Comparison of ENCODE assay signal across 17 cellular contexts in the genomic region with DNA sequence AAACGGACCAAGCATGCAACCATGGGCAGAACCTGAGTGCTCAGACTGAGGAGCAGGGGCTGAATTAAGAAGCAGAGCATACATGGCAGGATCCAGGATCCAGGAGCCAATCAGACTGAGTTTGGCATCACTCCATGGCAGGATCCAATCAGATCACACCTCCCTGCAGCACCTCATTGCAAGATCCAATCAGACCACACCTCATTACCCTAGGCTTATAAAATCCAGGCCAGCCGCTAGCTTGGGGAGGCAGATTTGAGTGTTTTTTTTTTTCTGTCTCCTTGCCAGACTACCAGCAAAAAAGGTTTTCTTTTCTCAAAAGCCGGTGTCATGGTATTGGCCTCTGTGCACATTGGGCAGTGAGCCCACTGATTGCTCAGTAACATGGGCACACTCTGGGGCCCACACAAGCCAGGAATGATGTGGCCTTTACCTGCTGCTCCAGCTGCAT.
A peak's percentile ranks its signal among the peaks of the same experiment; 100 is the strongest.
DNase-seq lines count a peak whose midpoint lies in the region; ATAC-seq, FAIRE-seq and TF ChIP-seq lines count a peak whose summit lies in the region.
"Had no signal": no experiment of that assay in that cellular context is flagged by ENCODE, and none has a peak within 500 bp of the region (broad histone marks: within the 10 kb centered on the region; RNA-seq: fewer than 3 reads in every experiment).

No MANE protein-coding gene starts in this region.

- no peak for TF ChIP-seq EP300 in HepG2 (IDR thresholded peaks at IDR 0.05; ENCODE audit: low read depth in 2 of 2, low read length in 2 of 2)
- no peak for TF ChIP-seq EP300 in HepG2 (CRISPR knock-in tag; IDR thresholded peaks at IDR 0.05; ENCODE audit: borderline replicate concordance)

- no peak overlapping the region for H3K9ac ChIP-seq in liver (ENCODE audit: low read depth in 1 of 2, low read length in 2 of 2)
- H3K9ac ChIP-seq in HepG2 (ENCODE audit: insufficient read depth, low read depth, low read length) = no peak overlapping the region
- H3K9ac ChIP-seq in astrocyte (ENCODE audit: low read length) = no peak overlapping the region
- H3K9ac ChIP-seq: KMS-11 had no signal

- H3K4me2 ChIP-seq in HepG2 (ENCODE audit: low read depth, low read length) (no peak overlapping the region), astrocyte (ENCODE audit: low read length) (no peak overlapping the region)
- H3K4me2 ChIP-seq: KMS-11 had no signal

- peaks cover 33% of the 10 kb centered on the region for H3K4me1 Mint-ChIP-seq in astrocyte (ENCODE audit: low read depth, unreplicated experiment)
- H3K4me1 Mint-ChIP-seq in chondrocyte (ENCODE audit: low read depth) = peaks cover 7% of the 10 kb centered on the region

- no peak overlapping the region for H3K4me3 Mint-ChIP-seq in astrocyte (ENCODE audit: unreplicated experiment)
- H3K4me3 Mint-ChIP-seq in chondrocyte (ENCODE audit: unreplicated experiment) = no peak overlapping the region
- H3K4me3 Mint-ChIP-seq: activated naive CD8-positive, alpha-beta T cell; type B pancreatic cell had no signal

- H3K9me3 ChIP-seq in liver (ENCODE audit: control insufficient read depth in 4 of 4, low read length in 3 of 4) (no peaks in the 10 kb centered on the region), HepG2 (ENCODE audit: low read length) (no peaks in the 10 kb centered on the region), astrocyte (ENCODE audit: insufficient read depth, low read depth, low read length) (no peaks in the 10 kb centered on the region), thyroid gland (no peaks in the 10 kb centered on the region)

- H4K20me1 ChIP-seq in HepG2 (ENCODE audit: insufficient read depth, low read length) (no peaks in the 10 kb centered on the region), astrocyte (ENCODE audit: insufficient read depth, low read length) (no peaks in the 10 kb centered on the region)

- H3K4me3 ChIP-seq in liver (ENCODE audit: low read depth in 1 of 3, low read length in 3 of 3) (no peak overlapping the region), HepG2 (replicated peaks in 1 of 3; ENCODE audit: insufficient read depth in 1 of 3, low read depth in 2 of 3, low read length in 3 of 3) (no peak overlapping the region), astrocyte (ENCODE audit: insufficient read depth, low read depth, low read length) (no peak overlapping the region), thyroid gland (replicated peaks in 1 of 3) (no peak overlapping the region)

- TF ChIP-seq CTCF in liver (IDR thresholded peaks at IDR 0.05; ENCODE audit: low read depth, low read length, missing input control) (no peak), HepG2 (CRISPR knock-in tag; IDR thresholded peaks at IDR 0.05) (no peak), astrocyte (IDR thresholded peaks at IDR 0.05; ENCODE audit: insufficient read depth, low read depth, low read length) (no peak), foreskin keratinocyte (conservative IDR thresholded peaks at IDR 0.05) (no peak), thyroid gland (IDR thresholded peaks at IDR 0.05) (no peak), chondrocyte (IDR thresholded peaks at IDR 0.05) (no peak)

- H3K4me1 ChIP-seq in liver (ENCODE audit: control insufficient read depth in 4 of 4, insufficient read depth in 4 of 4, low read length in 3 of 4) (peaks cover 0 to 17% (median 11%) of the 10 kb centered on the region in 4 donors), HepG2 (ENCODE audit: insufficient read depth, low read length) (peaks cover 17% of the 10 kb centered on the region), astrocyte (ENCODE audit: insufficient read depth, low read length) (peaks cover 23% of the 10 kb centered on the region), foreskin keratinocyte (peaks cover 23% of the 10 kb centered on the region), thyroid gland (peaks cover 15 to 18% of the 10 kb centered on the region in 2 donors)

- BruUV-seq in HepG2 (replicated peaks; lab: Mats Ljungman, UMichigan) = no TSS peak

- H3K36me3 Mint-ChIP-seq in astrocyte (ENCODE audit: low read depth, unreplicated experiment) (no peaks in the 10 kb centered on the region), chondrocyte (ENCODE audit: low read depth) (no peaks in the 10 kb centered on the region)
- H3K36me3 Mint-ChIP-seq: activated naive CD8-positive, alpha-beta T cell; type B pancreatic cell had no signal

- TF ChIP-seq POLR2A in HepG2 (IDR thresholded peaks at IDR 0.05; ENCODE audit: insufficient read depth in 1 of 2, low read depth in 2 of 2, low read length in 2 of 2) (no peak), thyroid gland (IDR thresholded peaks at IDR 0.05) (no peak)

- POLR2A ChIA-PET in HepG2 (lab: Yijun Ruan, JAX) = no interaction called here

- H2AFZ ChIP-seq in HepG2 (ENCODE audit: low read length) (no peak overlapping the region), astrocyte (ENCODE audit: low read depth, low read length) (no peak overlapping the region)

- DNase-seq in HepG2 (ENCODE audit: low spot score) (no peak), astrocyte (ENCODE audit: low read depth) (peak; percentile 82), foreskin keratinocyte (peak; percentile 94 to 97), thyroid gland (peak; percentile 90 to 91), chondrocyte (ENCODE audit: low spot score) (no peak)
- DNase-seq: activated CD4-positive, CD25-positive, alpha-beta regulatory T cell; activated CD8-positive, alpha-beta memory T cell treated with anti-CD3 and anti-CD28 coated beads, Interleukin-2, amount 50 U/mL, for 4 hours; dermis blood vessel endothelial cell; NCI-H2081 had no signal

- H3K27ac ChIP-seq in liver (ENCODE audit: low read depth in 1 of 2, low read length in 2 of 2) (peak overlapping the region in 1 of 2 donors; percentile 32), HepG2 (ENCODE audit: extremely low read length, insufficient read depth, low read length) (no peak overlapping the region), astrocyte (ENCODE audit: low read depth, low read length) (peak overlapping the region; percentile 20), foreskin keratinocyte (peak overlapping the region; percentile 75), thyroid gland (peak overlapping the region in 2 of 3 donors; percentile 46 to 52)
- H3K27ac ChIP-seq: KMS-11 had no signal

- H3K9me3 Mint-ChIP-seq in astrocyte (ENCODE audit: unreplicated experiment) = peaks cover 5% of the 10 kb centered on the region
- H3K9me3 Mint-ChIP-seq in chondrocyte (ENCODE audit: low read depth) = no peaks in the 10 kb centered on the region
- H3K9me3 Mint-ChIP-seq: type B pancreatic cell had no signal

- H3K27ac Mint-ChIP-seq in astrocyte (ENCODE audit: unreplicated experiment) (no peak overlapping the region), chondrocyte (ENCODE audit: unreplicated experiment) (no peak overlapping the region)
- H3K27ac Mint-ChIP-seq: activated naive CD8-positive, alpha-beta T cell; type B pancreatic cell had no signal

- H3K27me3 Mint-ChIP-seq in astrocyte (ENCODE audit: low read depth, unreplicated experiment) (peaks cover 18% of the 10 kb centered on the region), chondrocyte (ENCODE audit: low read depth) (peaks cover 5% of the 10 kb centered on the region)
- H3K27me3 Mint-ChIP-seq: activated naive CD8-positive, alpha-beta T cell had no signal

- H3K79me2 ChIP-seq in HepG2 (ENCODE audit: insufficient read depth, low read length) = no peaks in the 10 kb centered on the region
- no peaks in the 10 kb centered on the region for H3K79me2 ChIP-seq in astrocyte (ENCODE audit: insufficient read depth, low read length)

- intact Hi-C loops in HepG2 (cut with micrococcal nuclease; ENCODE audit: unreplicated experiment) (no loop called here), thyroid gland (cut with DNase I) (no loop called here)

- 50% methylated on average over 3 of the region's 3 CpGs for WGBS in liver
- 57% methylated on average over 3 of the region's 3 CpGs for WGBS in HepG2 (ENCODE audit: low lambda C conversion rate)
- 46 to 51% methylated on average over 3 of the region's 3 CpGs for WGBS in thyroid gland, 2 donors

- H3K27me3 ChIP-seq in liver (ENCODE audit: control insufficient read depth in 4 of 4, insufficient read depth in 4 of 4, low read length in 3 of 4) = no peaks in the 10 kb centered on the region
- no peaks in the 10 kb centered on the region; a peak in 2 of 5 replicates for H3K27me3 ChIP-seq in HepG2 (ENCODE audit: control insufficient read depth in 1 of 2, insufficient read depth in 2 of 2, low read length in 2 of 2)
- no peaks in the 10 kb centered on the region for H3K27me3 ChIP-seq in astrocyte (ENCODE audit: insufficient read depth, low read length)
- H3K27me3 ChIP-seq in foreskin keratinocyte = no peaks in the 10 kb centered on the region
- H3K27me3 ChIP-seq in thyroid gland = no peaks in the 10 kb centered on the region

- ATAC-seq in HepG2 (no peak), foreskin keratinocyte (peak; percentile 25), GM19397 (IDR thresholded peaks at IDR 0.05; ENCODE audit: unreplicated experiment) (no peak), HG02840 (IDR thresholded peaks at IDR 0.05; ENCODE audit: low FRiP score, unreplicated experiment) (no peak)

- in situ Hi-C loops in HepG2 (cut with HindIII; ENCODE audit: extremely low pct_ligation_motif_present, low pct_unique_long_range_greater_than_20kb) = no loop called here

- CTCF ChIA-PET in HepG2 (lab: Yijun Ruan, JAX; ENCODE audit: low intra/inter-chr PET ratio, low total read pairs) = no interaction called here

- FAIRE-seq in HepG2 (lab: Jason Lieb, UNC) (no peak), astrocyte (lab: Jason Lieb, UNC) (no peak)
- FAIRE-seq: D721Med, frontal cortex had no signal

- H3K36me3 ChIP-seq in liver (ENCODE audit: control insufficient read depth in 4 of 4, insufficient read depth in 3 of 4, low read depth in 1 of 4, low read length in 3 of 4) = no peaks in the 10 kb centered on the region
- H3K36me3 ChIP-seq in HepG2 (replicated peaks in 1 of 2; ENCODE audit: control insufficient read depth in 1 of 2, insufficient read depth in 2 of 2, low read length in 2 of 2) = no peaks in the 10 kb centered on the region
- H3K36me3 ChIP-seq in astrocyte (ENCODE audit: insufficient read depth, low read length) = no peaks in the 10 kb centered on the region
- no peaks in the 10 kb centered on the region for H3K36me3 ChIP-seq in thyroid gland

- TF ChIP-seq RAD21 in liver (IDR thresholded peaks at IDR 0.05) = peak in 1 of 2 donors; percentile 27
- TF ChIP-seq RAD21 in HepG2 (CRISPR knock-in tag; IDR thresholded peaks at IDR 0.05) = no peak

TF ChIP-seq in liver, 16 proteins besides CTCF, POLR2A, EP300 and RAD21 (continues in another document):
- TF ChIP-seq HNF4G (IDR thresholded peaks at IDR 0.05) = no peak
- TF ChIP-seq TAF1 (conservative IDR thresholded peaks at IDR 0.05) = no peak

TF ChIP-seq in HepG2, 621 proteins besides CTCF, POLR2A, EP300 and RAD21:
- TF ChIP-seq FOXM1 (CRISPR knock-in tag; IDR thresholded peaks at IDR 0.05) = no peak
- TF ChIP-seq NFE2 (CRISPR knock-in tag; IDR thresholded peaks at IDR 0.05) = no peak
- TF ChIP-seq DNMT3B (CRISPR knock-in tag; conservative IDR thresholded peaks at IDR 0.05) = no peak
- no peak for TF ChIP-seq ZNF607 (CRISPR knock-in tag; IDR thresholded peaks at IDR 0.05; ENCODE audit: borderline replicate concordance)
- TF ChIP-seq ZBTB3 (CRISPR knock-in tag; IDR thresholded peaks at IDR 0.05; ENCODE audit: borderline replicate concordance, low read depth) = no peak
- no peak for TF ChIP-seq HDAC2 (CRISPR knock-in tag; IDR thresholded peaks at IDR 0.05)
- TF ChIP-seq NFIB (CRISPR knock-in tag; IDR thresholded peaks at IDR 0.05; ENCODE audit: borderline replicate concordance) = no peak
- no peak for TF ChIP-seq ARHGAP35 (CRISPR knock-in tag; IDR thresholded peaks at IDR 0.05; ENCODE audit: borderline replicate concordance)

Comparison
In these comparisons a context has a peak if more than half of its experiments do, and no peak if none do; other contexts are left out.
1. DNase-seq: peak in astrocyte (single experiment), foreskin keratinocyte (2 of 2) and thyroid gland (2 of 2); none in HepG2 (single experiment) and chondrocyte (single experiment).